Comparison of ENCODE assay signal across 8 cellular contexts in genomic region chr1:29849038-29849750, GRCh38.
A peak's percentile ranks its signal among the peaks of the same experiment; 100 is the strongest.
DNase-seq lines count a peak whose midpoint lies in the region; ATAC-seq and TF ChIP-seq lines count a peak whose summit lies in the region.

No MANE protein-coding gene starts in this region.

- no peaks in the 10 kb centered on the region for H3K9me3 Mint-ChIP-seq in activated CD8-positive, alpha-beta T cell treated with anti-CD3 and anti-CD28 coated beads for 36 hours

- TF ChIP-seq CTCF in cardiac muscle cell (IDR thresholded peaks at IDR 0.05; ENCODE audit: low read depth, low read length) (peak; percentile 51), foreskin fibroblast (IDR thresholded peaks at IDR 0.05; ENCODE audit: low read depth, low read length) (peak; percentile 54)
- TF ChIP-seq CTCF in activated CD8-positive, alpha-beta T cell treated with anti-CD3 and anti-CD28 coated beads for 36 hours (IDR thresholded peaks at IDR 0.05) = peak; percentile 51

- peaks cover 5% of the 10 kb centered on the region for H3K27me3 Mint-ChIP-seq in activated CD8-positive, alpha-beta T cell treated with anti-CD3 and anti-CD28 coated beads for 36 hours

- H3K9me3 ChIP-seq in cardiac muscle cell (ENCODE audit: low read depth) (no peaks in the 10 kb centered on the region), right cardiac atrium (ENCODE audit: control insufficient read depth, low read length) (no peaks in the 10 kb centered on the region)

- intact Hi-C loops in right cardiac atrium (cut with DNase I) = no loop called here
- intact Hi-C loops in activated CD8-positive, alpha-beta T cell treated with anti-CD3 and anti-CD28 coated beads for 36 hours (cut with micrococcal nuclease) = no loop called here

- H3K4me3 Mint-ChIP-seq in activated CD8-positive, alpha-beta T cell treated with anti-CD3 and anti-CD28 coated beads for 36 hours = no peak overlapping the region

- no peaks in the 10 kb centered on the region for H3K4me1 Mint-ChIP-seq in activated CD8-positive, alpha-beta T cell treated with anti-CD3 and anti-CD28 coated beads for 36 hours (ENCODE audit: low read depth)

- H3K4me1 ChIP-seq in cardiac muscle cell (ENCODE audit: low read depth) = no peaks in the 10 kb centered on the region
- H3K4me1 ChIP-seq in right cardiac atrium (ENCODE audit: control insufficient read depth, insufficient read depth, low read length) = no peaks in the 10 kb centered on the region

- ATAC-seq in right cardiac atrium = no peak
- ATAC-seq in activated CD8-positive, alpha-beta T cell treated with anti-CD3 and anti-CD28 coated beads for 36 hours = peak; percentile 60
- ATAC-seq in GM19351 (IDR thresholded peaks at IDR 0.05; ENCODE audit: unreplicated experiment) = no peak
- ATAC-seq in HG02588 (IDR thresholded peaks at IDR 0.05; ENCODE audit: unreplicated experiment) = no peak

- no peaks in the 10 kb centered on the region for H3K36me3 ChIP-seq in cardiac muscle cell

- CTCF ChIA-PET in activated CD8-positive, alpha-beta T cell treated with anti-CD3 and anti-CD28 coated beads for 36 hours (lab: Charles Lee) = interaction anchor here (0.8 to 1.6 kb wide), 3 partner anchors 11 to 613 kb away, joined by 3 to 4 read pairs (median 3); partner anchors contain the start of gene PTPRU

- H3K27ac Mint-ChIP-seq in activated CD8-positive, alpha-beta T cell treated with anti-CD3 and anti-CD28 coated beads for 36 hours = no peak overlapping the region

- H3K27ac ChIP-seq in cardiac muscle cell = no peak overlapping the region
- H3K27ac ChIP-seq in right cardiac atrium (ENCODE audit: low read length) = no peak overlapping the region

- H3K36me3 Mint-ChIP-seq in activated CD8-positive, alpha-beta T cell treated with anti-CD3 and anti-CD28 coated beads for 36 hours (ENCODE audit: low read depth) = no peaks in the 10 kb centered on the region

- POLR2A ChIA-PET in activated CD8-positive, alpha-beta T cell treated with anti-CD3 and anti-CD28 coated beads for 36 hours (lab: Charles Lee) = no interaction called here

- 68% methylated on average over 10 of the region's 10 CpGs for WGBS in right cardiac atrium

- peak; percentile 34 to 36 for DNase-seq in cardiac muscle cell (ENCODE audit: low read depth in 1 of 2, low spot score in 1 of 2)
- DNase-seq in right cardiac atrium = no peak
- DNase-seq in NCI-H1105 (lab: John Stamatoyannopoulos, UW) = peak; percentile 45
- DNase-seq in activated CD8-positive, alpha-beta T cell treated with anti-CD3 and anti-CD28 coated beads for 36 hours = peak; percentile 67
- peak; percentile 4 to 42 for DNase-seq in foreskin fibroblast
- DNase-seq in stimulated activated CD4-positive, alpha-beta T cell treated with anti-CD3 and anti-CD28 coated beads, Interleukin-15, amount 100 ng/mL, for 24 hours = peak; percentile 58

- H3K27me3 ChIP-seq in cardiac muscle cell = no peaks in the 10 kb centered on the region
- no peaks in the 10 kb centered on the region for H3K27me3 ChIP-seq in right cardiac atrium (ENCODE audit: control insufficient read depth, insufficient read depth)

- H3K4me3 ChIP-seq in cardiac muscle cell (no peak overlapping the region), right cardiac atrium (ENCODE audit: low read length) (no peak overlapping the region), foreskin fibroblast (ENCODE audit: low read depth in 1 of 2, low read length in 2 of 2) (no peak overlapping the region)

Comparison
In these comparisons a context has a peak if more than half of its experiments do, and no peak if none do; other contexts are left out.
1. DNase-seq: peak in cardiac muscle cell (2 of 2), NCI-H1105 (single experiment), activated CD8-positive, alpha-beta T cell treated with anti-CD3 and anti-CD28 coated beads for 36 hours (single experiment), foreskin fibroblast (2 of 2) and stimulated activated CD4-positive, alpha-beta T cell treated with anti-CD3 and anti-CD28 coated beads, Interleukin-15, amount 100 ng/mL, for 24 hours (single experiment); none in right cardiac atrium (0 of 3).
2. Peak in every context shown above with its lines, with median percentiles within 50 percentile points of each other: CTCF ChIP-seq.